Comparison of ENCODE assay signal across 6 cellular contexts in genomic region chr7:55234408-55234807, GRCh38.
"Had no signal": no experiment of that assay in that cellular context is flagged by ENCODE, and none has a peak within 500 bp of the region (broad histone marks: within the 10 kb centered on the region; RNA-seq: fewer than 3 reads in every experiment).

No MANE protein-coding gene starts in this region.

- H3K4me1 ChIP-seq: HAP-1 had no signal

- FAIRE-seq: H1, H54 had no signal

- H3K9me3 ChIP-seq: HAP-1 had no signal

- H3K36me3 ChIP-seq: HAP-1 had no signal

- DNase-seq: KBM-7 had no signal

- H3K4me2 ChIP-seq: GM23338 had no signal

- H3K4me3 ChIP-seq: GM23338, HAP-1 had no signal

- H3K27ac ChIP-seq: HL-60 had no signal
